ENCODE assay signal across 18 cellular contexts in genomic region chr18:50663626-50664441, GRCh38.
A peak's percentile ranks its signal among the peaks of the same experiment; 100 is the strongest.
DNase-seq lines count a peak whose midpoint lies in the region; ATAC-seq and TF ChIP-seq lines count a peak whose summit lies in the region.
"Had no signal": no experiment of that assay in that cellular context is flagged by ENCODE, and none has a peak within 500 bp of the region (broad histone marks: within the 10 kb centered on the region; RNA-seq: fewer than 3 reads in every experiment).

No MANE protein-coding gene starts in this region.

- TF ChIP-seq RAD21 in IMR-90 (IDR thresholded peaks at IDR 0.05; ENCODE audit: low read length): no peak

- H3K23ac ChIP-seq in IMR-90 (ENCODE audit: low read depth, low read length): no peak overlapping the region

- no peaks in the 10 kb centered on the region for H3K36me3 ChIP-seq in IMR-90 (ENCODE audit: control insufficient read depth, insufficient read depth, low read length)
- H3K36me3 ChIP-seq in WERI-Rb-1: peaks cover 20% of the 10 kb centered on the region
- H3K36me3 ChIP-seq in endodermal cell (ENCODE audit: control insufficient read depth, insufficient read depth, low read length): no peaks in the 10 kb centered on the region
- no peaks in the 10 kb centered on the region for H3K36me3 ChIP-seq in psoas muscle (ENCODE audit: insufficient read depth in 1 of 2, low read depth in 1 of 2)
- H3K36me3 ChIP-seq: HAP-1, SJSA1 had no signal

- no peak overlapping the region for H2BK120ac ChIP-seq in IMR-90 (ENCODE audit: low read depth, low read length)

- intact Hi-C loops in IMR-90 (cut with micrococcal nuclease): no loop called here
- intact Hi-C loops in psoas muscle (cut with DNase I): loop anchor here in 1 of 2 donors (10.0 kb wide), 1 partner anchor 61 kb away; no protein-coding TSS in a partner anchor

- H3K9ac ChIP-seq in IMR-90 (ENCODE audit: low read depth, low read length) (no peak overlapping the region), endodermal cell (ENCODE audit: extremely low read depth, low read length, poor library complexity, severe bottlenecking) (no peak overlapping the region)
- H3K9ac ChIP-seq: KMS-11 had no signal

- H2AFZ ChIP-seq in IMR-90 (replicated peaks; ENCODE audit: low read length, poor library complexity): peak overlapping the region; percentile 48
- H2AFZ ChIP-seq: GM23338 had no signal

- H2BK15ac ChIP-seq in IMR-90 (ENCODE audit: low read depth, low read length): no peak overlapping the region

- no peak overlapping the region for H3K27ac Mint-ChIP-seq in endodermal cell
- H3K27ac Mint-ChIP-seq: CD4-positive, CD25-positive, alpha-beta regulatory T cell; GM23338 had no signal

- no peak overlapping the region for H3K4ac ChIP-seq in IMR-90 (ENCODE audit: low read depth, low read length)

- DNase-seq in IMR-90 (no peak), WERI-Rb-1 (peak; percentile 94), endodermal cell (peak; percentile 13), psoas muscle (peak in 1 of 2 donors; percentile 63), DMS114 treated with DMSO at 0.1 percent for 48 hours (lab: John Stamatoyannopoulos, UW; ENCODE audit: unreplicated experiment) (no peak), left lobe of liver (ENCODE audit: low spot score) (no peak)
- DNase-seq: CD4-positive, CD25-positive, alpha-beta regulatory T cell; NCI-H1092 treated with DMSO at 0.1 percent for 48 hours; NCI-H1436 treated with DMSO at 0.1 percent for 48 hours; NCI-H1930; NCI-H2227 treated with DMSO at 0.1 percent for 48 hours; OCI-M1 had no signal

- H2AK9ac ChIP-seq in IMR-90 (replicated peaks; ENCODE audit: low read depth, low read length, poor library complexity): no peak overlapping the region

- H3K27me3 ChIP-seq in IMR-90 (ENCODE audit: control insufficient read depth, insufficient read depth, low read length): no peaks in the 10 kb centered on the region
- H3K27me3 ChIP-seq in WERI-Rb-1 (ENCODE audit: insufficient read depth, low read depth, severe bottlenecking): no peaks in the 10 kb centered on the region
- no peaks in the 10 kb centered on the region for H3K27me3 ChIP-seq in endodermal cell (ENCODE audit: control insufficient read depth, insufficient read depth, low read length, poor library complexity, severe bottlenecking)
- no peaks in the 10 kb centered on the region for H3K27me3 ChIP-seq in psoas muscle (ENCODE audit: insufficient read depth in 3 of 3, low read length in 2 of 3)
- H3K27me3 ChIP-seq: SJSA1 had no signal

- TF ChIP-seq CTCF in IMR-90 (conservative IDR thresholded peaks at IDR 0.05; ENCODE audit: low read depth, low read length): no peak
- no peak for TF ChIP-seq CTCF in WERI-Rb-1 (IDR thresholded peaks at IDR 0.05; ENCODE audit: low read depth, low read length)
- no peak for TF ChIP-seq CTCF in endodermal cell (conservative IDR thresholded peaks at IDR 0.05)
- no peak for TF ChIP-seq CTCF in psoas muscle (IDR thresholded peaks at IDR 0.05)

- no peak overlapping the region for H3K27ac ChIP-seq in IMR-90 (ENCODE audit: insufficient read depth, low read length)
- H3K27ac ChIP-seq in WERI-Rb-1: peak overlapping the region; percentile 83
- no peak overlapping the region for H3K27ac ChIP-seq in endodermal cell (ENCODE audit: low read depth, low read length)
- H3K27ac ChIP-seq in psoas muscle: no peak overlapping the region
- H3K27ac ChIP-seq: KMS-11, SJSA1 had no signal

- H3K4me2 ChIP-seq in IMR-90 (ENCODE audit: low read depth, low read length): no peak overlapping the region
- H3K4me2 ChIP-seq: GM23338, KMS-11 had no signal

- no peaks in the 10 kb centered on the region for H3K9me1 ChIP-seq in IMR-90 (ENCODE audit: insufficient read depth, low read length)

- no peak overlapping the region for H2BK20ac ChIP-seq in IMR-90 (ENCODE audit: low read depth, low read length)

- POLR2A ChIA-PET in IMR-90 (lab: Charles Lee; ENCODE audit: unreplicated experiment): no interaction called here

- H3K9me3 ChIP-seq in IMR-90 (ENCODE audit: control insufficient read depth, insufficient read depth, low read length) (peaks cover 5% of the 10 kb centered on the region; the same call in 1 of the 2 replicates), WERI-Rb-1 (ENCODE audit: severe bottlenecking) (peaks cover 6% of the 10 kb centered on the region), endodermal cell (ENCODE audit: control insufficient read depth, low read length) (peaks cover 13% of the 10 kb centered on the region), psoas muscle (no peaks in the 10 kb centered on the region)
- H3K9me3 ChIP-seq: SJSA1 had no signal

- BruUV-seq in IMR-90 (replicated peaks; lab: Mats Ljungman, UMichigan): no TSS peak

- TF ChIP-seq POLR2A in IMR-90 (IDR thresholded peaks at IDR 0.05; ENCODE audit: low read depth, low read length): no peak

- peaks cover 3% of the 10 kb centered on the region for H3K36me3 Mint-ChIP-seq in endodermal cell (ENCODE audit: low read depth)
- H3K36me3 Mint-ChIP-seq: CD4-positive, CD25-positive, alpha-beta regulatory T cell had no signal

- 76% methylated on average over 35 of the region's 40 CpGs; no CpG with 5 or more reads in 1 of the 2 experiments for WGBS in IMR-90 (ENCODE audit: extremely low coverage in 2 of 2, insufficient read length in 1 of 2), 2 experiments
- 93 to 94% methylated on average over 39 to 40 of the region's 40 CpGs for WGBS in endodermal cell (ENCODE audit: insufficient coverage in 1 of 2, insufficient read length in 1 of 2), 2 experiments
- 73 to 83% (median 79%) methylated on average over 40 of the region's 40 CpGs for WGBS in psoas muscle, 3 donors

- no peak overlapping the region for H2AK5ac ChIP-seq in IMR-90 (ENCODE audit: low read depth, low read length)

- no peak overlapping the region for H4K91ac ChIP-seq in IMR-90 (ENCODE audit: insufficient read depth, low read depth, low read length)

- dilution Hi-C loops in IMR-90 (cut with HindIII; ENCODE audit: low sequenced_read_pairs, unreplicated experiment): no loop called here

- in situ Hi-C loops in IMR-90 (cut with MboI; ENCODE audit: low sequenced_read_pairs): no loop called here

- H3K14ac ChIP-seq in IMR-90 (replicated peaks; ENCODE audit: low read depth, low read length): no peak overlapping the region

- ATAC-seq in IMR-90 (ENCODE audit: low read depth) (no peak), psoas muscle (peak in 3 of 4 donors; percentile 27 to 76 (median 70)), HG03469 (IDR thresholded peaks at IDR 0.05; ENCODE audit: unreplicated experiment) (no peak), left lobe of liver (no peak)
- ATAC-seq: GM23338, Right ventricle myocardium inferior had no signal

- no peak overlapping the region for H3K18ac ChIP-seq in IMR-90 (ENCODE audit: low read depth, low read length)

- peaks cover 5% of the 10 kb centered on the region for H3K9me3 Mint-ChIP-seq in endodermal cell

- H3K79me1 ChIP-seq in IMR-90 (ENCODE audit: low read depth in 1 of 2, low read length in 2 of 2): no peaks in the 10 kb centered on the region

- no peaks in the 10 kb centered on the region for H4K20me1 ChIP-seq in IMR-90 (ENCODE audit: insufficient read depth, low read length)

- no peaks in the 10 kb centered on the region for H3K27me3 Mint-ChIP-seq in endodermal cell (ENCODE audit: insufficient read depth)
- H3K27me3 Mint-ChIP-seq: CD4-positive, CD25-positive, alpha-beta regulatory T cell had no signal

- no peak overlapping the region for H4K8ac ChIP-seq in IMR-90 (ENCODE audit: low read depth in 2 of 2, low read length in 2 of 2)

- H3K4me1 Mint-ChIP-seq in endodermal cell: peaks cover 19% of the 10 kb centered on the region
- H3K4me1 Mint-ChIP-seq: CD4-positive, CD25-positive, alpha-beta regulatory T cell had no signal

- CTCF ChIA-PET in IMR-90 (lab: Yijun Ruan, JAX): no interaction called here

- no peaks in the 10 kb centered on the region for H3K4me1 ChIP-seq in IMR-90 (ENCODE audit: control insufficient read depth, insufficient read depth, low read length)
- peaks cover 5% of the 10 kb centered on the region for H3K4me1 ChIP-seq in endodermal cell (ENCODE audit: control insufficient read depth, insufficient read depth, low read length)
- peaks cover 19% of the 10 kb centered on the region for H3K4me1 ChIP-seq in psoas muscle
- H3K4me1 ChIP-seq: HAP-1, SJSA1 had no signal

- H4K5ac ChIP-seq in IMR-90 (ENCODE audit: low read depth, low read length): no peak overlapping the region

- no peak overlapping the region for H3K56ac ChIP-seq in IMR-90 (ENCODE audit: extremely low read depth, insufficient read depth, low read length)

- H3K4me3 Mint-ChIP-seq in endodermal cell: no peak overlapping the region
- H3K4me3 Mint-ChIP-seq: CD4-positive, CD25-positive, alpha-beta regulatory T cell; GM23338 had no signal

- H2BK5ac ChIP-seq in IMR-90 (ENCODE audit: low read depth, low read length, poor library complexity, severe bottlenecking): no peak overlapping the region

- H3K4me3 ChIP-seq in IMR-90 (ENCODE audit: insufficient read depth, low read depth, low read length): no peak overlapping the region
- H3K4me3 ChIP-seq in WERI-Rb-1 (ENCODE audit: low read depth, low read length): peak overlapping the region; percentile 36; the same call in 1 of the 2 replicates
- no peak overlapping the region for H3K4me3 ChIP-seq in endodermal cell (ENCODE audit: low read length)
- no peak overlapping the region for H3K4me3 ChIP-seq in psoas muscle
- H3K4me3 ChIP-seq: GM23338, HAP-1, SJSA1 had no signal

TF ChIP-seq in IMR-90, 13 proteins besides CTCF, POLR2A, EP300 and RAD21 (continues in another document):
- TF ChIP-seq USF2 (IDR thresholded peaks at IDR 0.05; ENCODE audit: low read depth, low read length) (no peak), FOS (IDR thresholded peaks at IDR 0.05; ENCODE audit: low read depth, low read length) (no peak), MAZ (IDR thresholded peaks at IDR 0.05; ENCODE audit: borderline replicate concordance, low read depth, low read length) (no peak), SMC3 (IDR thresholded peaks at IDR 0.05; ENCODE audit: low read depth, low read length) (no peak), MXI1 (IDR thresholded peaks at IDR 0.05; ENCODE audit: borderline replicate concordance, low read depth, low read length) (no peak), CEBPB (IDR thresholded peaks at IDR 0.05; ENCODE audit: low read depth, low read length) (no peak), CHD1 (IDR thresholded peaks at IDR 0.05; ENCODE audit: low read depth, low read length) (no peak), BHLHE40 (IDR thresholded peaks at IDR 0.05; ENCODE audit: low read depth, low read length) (no peak), RFX5 (IDR thresholded peaks at IDR 0.05; ENCODE audit: low read depth, low read length) (no peak)

Comparison
In these comparisons a context has a peak if more than half of its experiments do, and no peak if none do; other contexts are left out.
1. ATAC-seq: peak in psoas muscle (3 of 4); none in IMR-90 (single experiment), HG03469 (single experiment) and left lobe of liver (single experiment).
2. DNase-seq: peak in WERI-Rb-1 (single experiment) and endodermal cell (single experiment); none in IMR-90 (single experiment), DMS114 treated with DMSO at 0.1 percent for 48 hours (single experiment) and left lobe of liver (single experiment).